8 cellular contexts compared by ENCODE assay signal in the genomic region with DNA sequence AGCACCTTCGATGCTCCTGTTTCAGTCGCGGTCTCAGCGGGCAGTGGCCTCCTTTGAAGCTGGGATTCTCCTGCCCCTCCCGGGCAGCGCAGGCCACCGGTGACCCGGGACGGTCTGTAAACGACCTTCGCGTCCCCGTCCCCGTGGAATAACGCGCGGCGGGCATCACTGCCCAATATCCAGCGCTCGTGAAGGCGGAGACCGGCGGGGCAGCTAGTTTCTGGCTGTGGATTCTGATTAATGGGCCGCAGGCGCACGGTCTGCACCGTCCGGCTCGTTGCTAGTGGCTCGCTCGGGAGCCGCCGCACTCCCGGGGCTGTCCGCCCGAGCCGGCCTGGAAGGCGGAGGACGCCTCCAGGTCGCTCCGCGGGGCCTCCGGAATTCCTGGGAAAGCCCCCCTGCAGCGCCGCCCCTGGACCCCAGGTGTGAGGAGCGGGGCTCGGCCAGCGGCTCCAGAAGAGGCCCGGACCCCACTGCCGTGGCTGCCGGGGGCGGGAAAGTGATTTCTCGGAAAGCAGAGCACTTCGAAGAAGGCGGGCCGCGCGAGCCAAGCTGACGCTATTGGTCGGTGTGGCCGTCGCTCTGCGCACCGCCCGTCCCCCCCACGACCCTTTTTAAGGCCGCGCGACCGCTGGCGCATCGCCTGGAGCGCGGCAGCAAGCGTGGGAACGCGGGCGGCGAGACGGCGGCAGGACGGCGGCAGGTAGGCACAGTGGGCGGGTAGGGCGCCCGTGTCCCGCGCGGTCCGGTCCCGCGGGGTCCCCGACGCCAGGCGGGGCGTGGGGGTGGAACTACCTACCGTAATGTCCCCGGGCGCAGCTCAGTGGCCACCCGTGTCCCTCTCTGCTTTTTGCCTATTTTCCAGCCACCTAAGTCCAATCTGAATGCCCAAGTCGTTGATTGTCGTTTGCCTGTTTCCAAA. TPM values are rescaled to one million over a fixed set of nuclear protein-coding genes. Genes with fewer than 3 reads are reported as not detected.
DNase-seq lines count a peak whose midpoint lies in the region; ATAC-seq, FAIRE-seq and TF ChIP-seq lines count a peak whose summit lies in the region.

IRF8 (plus strand) TSS at position 642 of the 922 bp plus-strand sequence. CDS start 3,854 bp downstream, outside the sequence.

- ATAC-seq in pancreas, result peak; percentile 76 to 85 (median 82)
- no peak for ATAC-seq in PC-3

- no peaks in the 10 kb centered on the region for H3K9me3 Mint-ChIP-seq in activated T-helper 1 cell treated with anti-CD3 and anti-CD28 coated beads, Interleukin-12 subunit alpha, Interleukin-12 subunit beta, Interleukin-2, Interleukin-4 antibody, amounts not matched to agents 30 ng/mL and 10 ng/mL and 1 ng/mL, durations not matched to agents 14 hours and 24 hours and 36 hours

- H3K36me3 ChIP-seq in BLaER1, result no peaks in the 10 kb centered on the region
- no peaks in the 10 kb centered on the region for H3K36me3 ChIP-seq in pancreas
- no peaks in the 10 kb centered on the region for H3K36me3 ChIP-seq in thymus (ENCODE audit: control insufficient read depth, insufficient read depth)
- H3K36me3 ChIP-seq in PC-3 (ENCODE audit: low read depth, low read length), result no peaks in the 10 kb centered on the region

- WGBS in pancreas, 2 donors, result 2 to 3% methylated on average over 90 to 102 of the region's 102 CpGs
- 2% methylated on average over 102 of the region's 102 CpGs for WGBS in thymus

- H4K20me1 ChIP-seq in BLaER1, result no peaks in the 10 kb centered on the region
- no peaks in the 10 kb centered on the region for H4K20me1 ChIP-seq in PC-3 (ENCODE audit: low read length)

- POLR2A ChIA-PET in PC-3 (lab: Charles Lee; ENCODE audit: unreplicated experiment), result no interaction called here

- CTCF ChIA-PET in PC-3 (lab: Charles Lee), result interaction anchor here (0.6 kb wide), 1 partner anchor 268 kb away, joined by 4 read pairs; no protein-coding TSS in a partner anchor

- H3K9me3 ChIP-seq in BLaER1, result no peaks in the 10 kb centered on the region
- no peaks in the 10 kb centered on the region for H3K9me3 ChIP-seq in pancreas
- H3K9me3 ChIP-seq in thymus (ENCODE audit: control insufficient read depth), result no peaks in the 10 kb centered on the region
- H3K9me3 ChIP-seq in PC-3 (ENCODE audit: low read length), result no peaks in the 10 kb centered on the region

- H3K27me3 Mint-ChIP-seq in activated T-helper 1 cell treated with anti-CD3 and anti-CD28 coated beads, Interleukin-12 subunit alpha, Interleukin-12 subunit beta, Interleukin-2, Interleukin-4 antibody, amounts not matched to agents 30 ng/mL and 10 ng/mL and 1 ng/mL, durations not matched to agents 14 hours and 24 hours and 36 hours (ENCODE audit: insufficient read depth), result peaks cover 28% of the 10 kb centered on the region

- peak within 1 kb of the TSS; percentile 78 for H3K27ac Mint-ChIP-seq in activated T-helper 1 cell treated with anti-CD3 and anti-CD28 coated beads, Interleukin-12 subunit alpha, Interleukin-12 subunit beta, Interleukin-2, Interleukin-4 antibody, amounts not matched to agents 30 ng/mL and 10 ng/mL and 1 ng/mL, durations not matched to agents 14 hours and 24 hours and 36 hours

- H3K4me2 ChIP-seq in BLaER1 (peak within 1 kb of the TSS; percentile 65), PC-3 (ENCODE audit: low read length) (no peak within 1 kb of the TSS)

- no peak within 1 kb of the TSS for H3K27ac ChIP-seq in BLaER1
- peak within 1 kb of the TSS in 3 of 4 donors; percentile 19 to 41 (median 24) for H3K27ac ChIP-seq in pancreas
- H3K27ac ChIP-seq in thymus (ENCODE audit: low read depth), result no peak within 1 kb of the TSS
- no peak within 1 kb of the TSS for H3K27ac ChIP-seq in PC-3 (ENCODE audit: low read length)

- no peaks in the 10 kb centered on the region for H3K9me2 ChIP-seq in PC-3 (replicated peaks; ENCODE audit: low read length)

- peak within 1 kb of the TSS; percentile 88 for H3K4me3 Mint-ChIP-seq in activated T-helper 1 cell treated with anti-CD3 and anti-CD28 coated beads, Interleukin-12 subunit alpha, Interleukin-12 subunit beta, Interleukin-2, Interleukin-4 antibody, amounts not matched to agents 30 ng/mL and 10 ng/mL and 1 ng/mL, durations not matched to agents 14 hours and 24 hours and 36 hours

- H2AFZ ChIP-seq in PC-3 (ENCODE audit: low read length), result no peak within 1 kb of the TSS

- H3K27me3 ChIP-seq in BLaER1 (peaks cover 53% of the 10 kb centered on the region), pancreas (no peaks in the 10 kb centered on the region), thymus (ENCODE audit: control insufficient read depth, insufficient read depth) (peaks cover 22% of the 10 kb centered on the region), PC-3 (ENCODE audit: low read length) (peaks cover 80% of the 10 kb centered on the region)

- intact Hi-C loops in activated T-helper 1 cell treated with anti-CD3 and anti-CD28 coated beads, Interleukin-12 subunit alpha, Interleukin-12 subunit beta, Interleukin-2, Interleukin-4 antibody, amounts not matched to agents 30 ng/mL and 10 ng/mL and 1 ng/mL, durations not matched to agents 14 hours and 24 hours and 36 hours (cut with micrococcal nuclease), result loop anchor here (1.0 kb wide), 3 partner anchors 9 to 77 kb away; no protein-coding TSS in a partner anchor
- intact Hi-C loops in pancreas (cut with DNase I) (no loop called here), PC-3 (cut with micrococcal nuclease) (loop anchor here (10.0 kb wide), 1 partner anchor 74 kb away; no protein-coding TSS in a partner anchor)

- DNase-seq in GM20000 (ENCODE audit: low spot score) (peak; percentile 94), NB4 (ENCODE audit: low read depth) (peak; percentile 84), globus pallidus (ENCODE audit: low spot score) (peak; percentile 48), pancreas (peak; percentile 54 to 88 (median 82)), PC-3 (no peak)
- DNase-seq in activated T-helper 1 cell treated with anti-CD3 and anti-CD28 coated beads, Interleukin-12 subunit alpha, Interleukin-12 subunit beta, Interleukin-2, Interleukin-4 antibody, amounts not matched to agents 30 ng/mL and 10 ng/mL and 1 ng/mL, durations not matched to agents 14 hours and 24 hours and 36 hours (ENCODE audit: low spot score), result peak; percentile 67

- H3K4me1 Mint-ChIP-seq in activated T-helper 1 cell treated with anti-CD3 and anti-CD28 coated beads, Interleukin-12 subunit alpha, Interleukin-12 subunit beta, Interleukin-2, Interleukin-4 antibody, amounts not matched to agents 30 ng/mL and 10 ng/mL and 1 ng/mL, durations not matched to agents 14 hours and 24 hours and 36 hours (ENCODE audit: low read depth), result peaks cover 60% of the 10 kb centered on the region

- BruUV-seq in PC-3 (replicated peaks; lab: Mats Ljungman, UMichigan), result no TSS peak

- no peaks in the 10 kb centered on the region for H3F3A ChIP-seq in PC-3 (ENCODE audit: low read length, unreplicated experiment)

- H3K4me1 ChIP-seq in BLaER1 (peaks cover 41% of the 10 kb centered on the region), pancreas (peaks cover 0 to 13% (median 10%) of the 10 kb centered on the region in 3 donors), thymus (ENCODE audit: control insufficient read depth, insufficient read depth, low read length) (peaks cover 14% of the 10 kb centered on the region), PC-3 (ENCODE audit: insufficient read depth, low read length) (no peaks in the 10 kb centered on the region)

- TF ChIP-seq CTCF in GM20000 (IDR thresholded peaks at IDR 0.05; ENCODE audit: extremely low read depth, missing control alignments) (no peak), NB4 (IDR thresholded peaks at IDR 0.05; ENCODE audit: low read depth, low read length) (no peak), pancreas (IDR thresholded peaks at IDR 0.05) (no peak), PC-3 (conservative IDR thresholded peaks at IDR 0.05; ENCODE audit: low read depth, low read length) (no peak)

- FAIRE-seq in pancreas (lab: Jason Lieb, UNC), result no peak

- no peaks in the 10 kb centered on the region for H3K79me2 ChIP-seq in PC-3 (ENCODE audit: low read length)

- peak within 1 kb of the TSS; percentile 57 for H3K4me3 ChIP-seq in BLaER1
- peak within 1 kb of the TSS; percentile 73 for H3K4me3 ChIP-seq in NB4 (ENCODE audit: low read depth, low read length)
- H3K4me3 ChIP-seq in pancreas, result peak within 1 kb of the TSS; percentile 24 to 69 (median 44)
- peak within 1 kb of the TSS; percentile 53 for H3K4me3 ChIP-seq in thymus (ENCODE audit: low read length)
- H3K4me3 ChIP-seq in PC-3 (ENCODE audit: low read length), result no peak within 1 kb of the TSS

- peaks cover 32% of the 10 kb centered on the region for H3K36me3 Mint-ChIP-seq in activated T-helper 1 cell treated with anti-CD3 and anti-CD28 coated beads, Interleukin-12 subunit alpha, Interleukin-12 subunit beta, Interleukin-2, Interleukin-4 antibody, amounts not matched to agents 30 ng/mL and 10 ng/mL and 1 ng/mL, durations not matched to agents 14 hours and 24 hours and 36 hours (ENCODE audit: low read depth)

- H3K9ac ChIP-seq in BLaER1 (no peak within 1 kb of the TSS), PC-3 (ENCODE audit: low read length) (no peak within 1 kb of the TSS)

- no peak for TF ChIP-seq POLR2A in NB4 (IDR thresholded peaks at IDR 0.05; ENCODE audit: extremely low read depth, insufficient read length)

RNA-seq across cellular contexts. Expression of gene IRF8, which starts in this region (rescaled TPM):
- total RNA-seq in activated T-helper 1 cell treated with anti-CD3 and anti-CD28 coated beads, Interleukin-12 subunit alpha, Interleukin-12 subunit beta, Interleukin-2, Interleukin-4 antibody, amounts not matched to agents 30 ng/mL and 10 ng/mL and 1 ng/mL, durations not matched to agents 14 hours and 24 hours and 36 hours, result 158 and 166 TPM in 2 replicates
- 10 to 100 TPM in 3 of 6 donors, 1 to 10 TPM in 3; 2.3 to 18.2 (median 9.8) TPM for total RNA-seq in pancreas
- 1 to 10 TPM in 1 of 2 donors, under 1 TPM in 1; 0.92 to 1.7 TPM for polyA plus RNA-seq in pancreas
- 38.8 TPM for polyA plus RNA-seq in thymus
- total RNA-seq in PC-3 (2014; rRNA removed), result not detected in 2 replicates

Comparison
In these comparisons a context has a peak if more than half of its experiments do, and no peak if none do; other contexts are left out.
1. RNA of gene IRF8 (polyA plus RNA-seq): 38.8 TPM in thymus (single experiment); 0.92 to 1.7 TPM in pancreas; every median in the first group is over 10 times any median in the second.
2. H3K27ac ChIP-seq: peak in pancreas (3 of 4); none in BLaER1 (single experiment), thymus (single experiment) and PC-3 (single experiment).
3. intact Hi-C loops: an anchor here in activated T-helper 1 cell treated with anti-CD3 and anti-CD28 coated beads, Interleukin-12 subunit alpha, Interleukin-12 subunit beta, Interleukin-2, Interleukin-4 antibody, amounts not matched to agents 30 ng/mL and 10 ng/mL and 1 ng/mL, durations not matched to agents 14 hours and 24 hours and 36 hours (1.0 kb wide) and PC-3 (10.0 kb wide); none called in pancreas.